8 cellular contexts compared by ENCODE assay signal in genomic region chr15:80058851-80059785, GRCh38. TPM values are rescaled to one million over a fixed set of nuclear protein-coding genes. Genes with fewer than 3 reads are reported as not detected.
A peak's percentile ranks its signal among the peaks of the same experiment; 100 is the strongest.
DNase-seq lines count a peak whose midpoint lies in the region; TF ChIP-seq lines count a peak whose summit lies in the region.

Gene ZFAND6, plus strand, starts transcription at chr15:80059676. Its CDS starts 60,669 bp downstream, at chr15:80120345.

- H3K18ac ChIP-seq in H9 (ENCODE audit: insufficient read length, low read depth, low read length), result peak within 1 kb of the TSS; percentile 77

- H2BK5ac ChIP-seq in H9 (ENCODE audit: insufficient read length, low read length), result no peak within 1 kb of the TSS

- H3K9me3 ChIP-seq in H9 (ENCODE audit: control insufficient read depth, low read depth, low read length) (no peaks in the 10 kb centered on the region), MG63 (no peaks in the 10 kb centered on the region), neural cell (ENCODE audit: low read length) (no peaks in the 10 kb centered on the region), stomach (no peaks in the 10 kb centered on the region)

- no peak within 1 kb of the TSS for H4K5ac ChIP-seq in H9 (ENCODE audit: insufficient read length, low read depth, low read length)

- peak within 1 kb of the TSS; percentile 84 to 90 for H3K4me3 Mint-ChIP-seq in H9

- peak; percentile 41 for TF ChIP-seq RAD21 in neural cell (conservative IDR thresholded peaks at IDR 0.05)

- H3K36me3 Mint-ChIP-seq in H9 (ENCODE audit: insufficient read depth in 1 of 3, low read depth in 3 of 3), result no peaks in the 10 kb centered on the region

- H4K8ac ChIP-seq in H9 (replicated peaks; ENCODE audit: insufficient read length, low read depth, low read length), result no peak within 1 kb of the TSS

- H3K79me1 ChIP-seq in H9 (ENCODE audit: insufficient read depth, low read depth, low read length, poor library complexity, severe bottlenecking), result no peaks in the 10 kb centered on the region

- no peaks in the 10 kb centered on the region for H3K27me3 ChIP-seq in H9 (ENCODE audit: insufficient read depth, low read length)
- H3K27me3 ChIP-seq in MG63, result no peaks in the 10 kb centered on the region
- peaks cover 15% of the 10 kb centered on the region for H3K27me3 ChIP-seq in neural cell (ENCODE audit: insufficient read depth, low read depth, low read length)
- H3K27me3 ChIP-seq in stomach, result no peaks in the 10 kb centered on the region

- H3K27ac ChIP-seq in H9 (ENCODE audit: insufficient read length, low read depth, low read length) (peak within 1 kb of the TSS; percentile 28), neural cell (ENCODE audit: low read length) (peak within 1 kb of the TSS; percentile 28), stomach (peak within 1 kb of the TSS; percentile 95 to 100 (median 99))

- peaks cover 3% of the 10 kb centered on the region; the same call in 1 of the 2 replicates for H3K27me3 Mint-ChIP-seq in H9 (ENCODE audit: low read depth)

- H4K20me1 ChIP-seq in H9 (ENCODE audit: control insufficient read depth, insufficient read depth, insufficient read length) (no peaks in the 10 kb centered on the region), neural cell (ENCODE audit: insufficient read depth) (no peaks in the 10 kb centered on the region)

- H3K14ac ChIP-seq in H9 (ENCODE audit: insufficient read depth, low read length), result peak within 1 kb of the TSS; percentile 95

- H3K36me3 ChIP-seq in MG63, result no peaks in the 10 kb centered on the region
- no peaks in the 10 kb centered on the region for H3K36me3 ChIP-seq in neural cell (ENCODE audit: insufficient read depth, low read length)
- H3K36me3 ChIP-seq in stomach, result no peaks in the 10 kb centered on the region

- no peak within 1 kb of the TSS for H3T11ph ChIP-seq in H9 (ENCODE audit: low read length)

- H3K9ac ChIP-seq in H9 (ENCODE audit: extremely low read depth, insufficient read length, low read length) (peak within 1 kb of the TSS; percentile 80), neural cell (ENCODE audit: low read length) (peak within 1 kb of the TSS; percentile 55)

- H2BK120ac ChIP-seq in H9 (ENCODE audit: low read depth, low read length, poor library complexity, severe bottlenecking), result no peak within 1 kb of the TSS

- intact Hi-C loops in stomach (cut with DNase I; ENCODE audit: low total_unique reads), result no loop called here

- H3K9me2 ChIP-seq in neural cell (ENCODE audit: insufficient read depth, low read length), result no peaks in the 10 kb centered on the region

- H2AK5ac ChIP-seq in H9 (ENCODE audit: insufficient read length, low read length), result no peak within 1 kb of the TSS

- TF ChIP-seq CTCF in H9 (conservative IDR thresholded peaks at IDR 0.05), result peak; percentile 23; the same call in 1 of the 3 replicates
- TF ChIP-seq CTCF in neural cell (IDR thresholded peaks at IDR 0.05; ENCODE audit: poor library complexity, severe bottlenecking), result peak; percentile 31
- TF ChIP-seq CTCF in stomach (IDR thresholded peaks at IDR 0.05), result no peak

- H3K4me3 ChIP-seq in MG63, result peak within 1 kb of the TSS; percentile 82
- H3K4me3 ChIP-seq in neural cell (ENCODE audit: low read length), result peak within 1 kb of the TSS; percentile 93
- peak within 1 kb of the TSS; percentile 65 to 97 (median 81) for H3K4me3 ChIP-seq in stomach

- in situ Hi-C loops in G401 (cut with HindIII; ENCODE audit: low sequenced_read_pairs), result no loop called here

- peak within 1 kb of the TSS; percentile 91 to 98 (median 97) for H3K27ac Mint-ChIP-seq in H9

- H3K4me2 ChIP-seq in H9 (ENCODE audit: insufficient read depth, insufficient read length, low read length) (peak within 1 kb of the TSS; percentile 96), neural cell (ENCODE audit: low read length) (peak within 1 kb of the TSS; percentile 87)

- H3K23ac ChIP-seq in H9 (ENCODE audit: insufficient read length, low read depth, low read length), result no peak within 1 kb of the TSS

- peaks cover 7% of the 10 kb centered on the region for H3K23me2 ChIP-seq in H9 (ENCODE audit: insufficient read length, low read depth, low read length, poor library complexity, severe bottlenecking)

- TF ChIP-seq EP300 in neural cell (conservative IDR thresholded peaks at IDR 0.05; ENCODE audit: poor library complexity, severe bottlenecking) (no peak), stomach (IDR thresholded peaks at IDR 0.05) (no peak)

- H2AFZ ChIP-seq in H9 (ENCODE audit: low read length), result no peak within 1 kb of the TSS
- peak within 1 kb of the TSS; percentile 54 for H2AFZ ChIP-seq in neural cell (ENCODE audit: low read depth, low read length)

- peaks cover 18% of the 10 kb centered on the region; the same call in 1 of the 2 replicates for H3K79me2 ChIP-seq in H9 (ENCODE audit: insufficient read depth, low read length)
- H3K79me2 ChIP-seq in neural cell (replicated peaks; ENCODE audit: insufficient read depth, low read length), result peaks cover 31% of the 10 kb centered on the region

- no peak within 1 kb of the TSS for H3K56ac ChIP-seq in H9 (ENCODE audit: insufficient read length, low read depth, low read length)

- no peak within 1 kb of the TSS for H4K91ac ChIP-seq in H9 (ENCODE audit: insufficient read length, low read depth, low read length)

- no peak within 1 kb of the TSS for H2BK15ac ChIP-seq in H9 (ENCODE audit: low read depth, low read length)

- no CpG with 5 or more reads among the region's 74 CpGs for WGBS in H9 (ENCODE audit: extremely low coverage, insufficient read length, low lambda C conversion rate)
- 0 to 1% (median 1%) methylated on average over 34 to 74 of the region's 74 CpGs for WGBS in stomach, 5 donors

- H2BK12ac ChIP-seq in H9 (ENCODE audit: insufficient read length, low read depth, low read length), result no peak within 1 kb of the TSS

- no peak within 1 kb of the TSS for H2BK20ac ChIP-seq in H9 (ENCODE audit: low read depth, low read length, poor library complexity, severe bottlenecking)

- TF ChIP-seq POLR2A in stomach (IDR thresholded peaks at IDR 0.05), result no peak

- no peak within 1 kb of the TSS for H3K4ac ChIP-seq in H9 (ENCODE audit: low read depth, low read length)

- H3K9me3 Mint-ChIP-seq in H9, result no peaks in the 10 kb centered on the region; a peak in 1 of 5 replicates

- H3F3A ChIP-seq in neural cell (ENCODE audit: insufficient read depth, low read length, poor library complexity, severe bottlenecking), result no peaks in the 10 kb centered on the region

- H3K4me1 ChIP-seq in H9 (ENCODE audit: insufficient read depth, low read length), result no peaks in the 10 kb centered on the region
- H3K4me1 ChIP-seq in stomach, result peaks cover 22 to 38% (median 33%) of the 10 kb centered on the region in 4 donors

- peaks cover 35 to 37% of the 10 kb centered on the region in 2 experiments for H3K4me1 Mint-ChIP-seq in H9

- DNase-seq in G401 (ENCODE audit: low spot score) (peak; percentile 98), H9 (peak; percentile 96), MG63 (peak; percentile 94), SHP77 treated with DMSO at 0.1 percent for 48 hours (lab: John Stamatoyannopoulos, UW) (peak; percentile 87), fibroblast of the conjunctiva (ENCODE audit: low read depth) (peak; percentile 74), stomach (peak; percentile 97)
- peak; percentile 99 for DNase-seq in activated effector memory CD4-positive, alpha-beta T cell treated with anti-CD3 and anti-CD28 coated beads, Interleukin-2, amount 50 U/mL, for 16 hours

TF ChIP-seq in neural cell, 6 proteins besides CTCF, POLR2A, EP300 and RAD21:
- TF ChIP-seq EZH2 (IDR thresholded peaks at IDR 0.05; ENCODE audit: borderline replicate concordance, insufficient read depth, low read length, poor library complexity, severe bottlenecking) (no peak), TAF1 (IDR thresholded peaks at IDR 0.05; ENCODE audit: low read depth) (no peak), REST (IDR thresholded peaks at IDR 0.05; ENCODE audit: borderline replicate concordance) (peak; percentile 4), MXI1 (conservative IDR thresholded peaks at IDR 0.05; ENCODE audit: poor library complexity, severe bottlenecking) (peak; percentile 95), SMC3 (conservative IDR thresholded peaks at IDR 0.05; ENCODE audit: poor library complexity) (peak; percentile 50), POLR2AphosphoS5 (IDR thresholded peaks at IDR 0.05) (peak; percentile 77)

RNA-seq across cellular contexts. Expression of gene ZFAND6, which starts in this region (rescaled TPM):
- total RNA-seq in G401 (2014; rRNA removed; shearing (Covaris generic)), result 143 and 196 TPM in 2 replicates
- 89.7 and 91.3 TPM in 2 replicates for total RNA-seq in H9 (2021)
- 174 and 254 TPM in 2 replicates for total RNA-seq in MG63 (2014; rRNA removed; shearing (Covaris generic); ENCODE audit: low replicate concordance)
- 279 and 353 TPM in 2 replicates for polyA plus RNA-seq in neural cell
- polyA minus RNA-seq in neural cell, result 224 and 232 TPM in 2 replicates
- total RNA-seq in stomach, result 100 to 1,000 TPM in 2 of 5 donors, 10 to 100 TPM in 3; 12.2 to 271 (median 61.9) TPM
- 100 to 1,000 TPM in 1 of 3 donors, 10 to 100 TPM in 2; 41.5 to 113 (median 71.0) TPM for polyA plus RNA-seq in stomach

Comparison
In these comparisons a context has a peak if more than half of its experiments do, and no peak if none do; other contexts are left out.
1. Peak in every context shown above with its lines: DNase-seq, H3K4me3 ChIP-seq and H3K27ac ChIP-seq.
2. H3K27ac ChIP-seq: peak in every context shown above with its lines; median percentile 99 in stomach; 28 in H9; 28 in neural cell.
3. CTCF ChIP-seq: peak in H9 (single experiment) and neural cell (single experiment); none in stomach (0 of 7).